Comparison of ENCODE assay signal across 12 cellular contexts in genomic region chr10:114337510-114338462, GRCh38.
DNase-seq lines count a peak whose midpoint lies in the region; ATAC-seq, FAIRE-seq and TF ChIP-seq lines count a peak whose summit lies in the region.
"Had no signal": no experiment of that assay in that cellular context is flagged by ENCODE, and none has a peak within 500 bp of the region (broad histone marks: within the 10 kb centered on the region; RNA-seq: fewer than 3 reads in every experiment).

No MANE protein-coding gene starts in this region.

- in situ Hi-C loops in G401 (cut with HindIII; ENCODE audit: low sequenced_read_pairs), result no loop called here

- H3K4me2 ChIP-seq in astrocyte (ENCODE audit: low read length), result no peak overlapping the region

- H3K9me3 ChIP-seq in astrocyte (ENCODE audit: insufficient read depth, low read depth, low read length), result no peaks in the 10 kb centered on the region
- H3K9me3 ChIP-seq: ascending aorta, BE2C had no signal

- TF ChIP-seq CTCF in astrocyte (IDR thresholded peaks at IDR 0.05; ENCODE audit: insufficient read depth, low read depth, low read length) (no peak), natural killer cell (IDR thresholded peaks at IDR 0.05) (no peak)

- H2AFZ ChIP-seq in astrocyte (ENCODE audit: low read depth, low read length), result no peak overlapping the region

- H3K4me3 Mint-ChIP-seq in astrocyte (ENCODE audit: unreplicated experiment), result no peak overlapping the region
- H3K4me3 Mint-ChIP-seq in natural killer cell, result no peak overlapping the region

- FAIRE-seq in astrocyte (lab: Jason Lieb, UNC) (no peak), HTR-8/SVneo (lab: Jason Lieb, UNC) (no peak)

- no peak overlapping the region for H3K4me3 ChIP-seq in astrocyte (ENCODE audit: insufficient read depth, low read depth, low read length)
- H3K4me3 ChIP-seq: ascending aorta had no signal

- H3K27me3 ChIP-seq in astrocyte (ENCODE audit: insufficient read depth, low read length), result peaks cover 9% of the 10 kb centered on the region
- H3K27me3 ChIP-seq: ascending aorta, BE2C had no signal

- peaks cover 23% of the 10 kb centered on the region for H3K4me1 Mint-ChIP-seq in astrocyte (ENCODE audit: low read depth, unreplicated experiment)
- H3K4me1 Mint-ChIP-seq in natural killer cell, result peaks cover 5 to 11% of the 10 kb centered on the region in 2 donors

- H3K36me3 Mint-ChIP-seq in astrocyte (ENCODE audit: low read depth, unreplicated experiment) (peaks cover 17% of the 10 kb centered on the region), natural killer cell (no peaks in the 10 kb centered on the region)

- no peaks in the 10 kb centered on the region for H3K36me3 ChIP-seq in astrocyte (ENCODE audit: insufficient read depth, low read length)
- H3K36me3 ChIP-seq: BE2C had no signal

- no peak overlapping the region for H3K27ac ChIP-seq in astrocyte (ENCODE audit: low read depth, low read length)
- H3K27ac ChIP-seq: ascending aorta had no signal

- DNase-seq in G401 (ENCODE audit: low spot score) (peak; percentile 97), astrocyte (ENCODE audit: low read depth) (peak; percentile 53), natural killer cell (no peak), hepatic stellate cell (ENCODE audit: low spot score) (no peak), HTR-8/SVneo (ENCODE audit: insufficient read length, low spot score) (no peak), epidermal melanocyte (ENCODE audit: insufficient read length, low spot score) (no peak)
- DNase-seq: activated CD4-positive, CD25-positive, alpha-beta regulatory T cell treated with anti-CD3 and anti-CD28 coated beads, Interleukin-2, amount 50 U/mL, for 72 hours; BE2C; EL had no signal

- H3K9ac ChIP-seq in astrocyte (ENCODE audit: low read length), result no peak overlapping the region

- H3K27ac Mint-ChIP-seq in astrocyte (ENCODE audit: unreplicated experiment), result no peak overlapping the region
- H3K27ac Mint-ChIP-seq in natural killer cell, result no peak overlapping the region

- ATAC-seq in GM21717 (IDR thresholded peaks at IDR 0.05; ENCODE audit: unreplicated experiment) (peak; percentile 60), natural killer cell (peak; percentile 60 to 86 (median 86)), HG02642 (IDR thresholded peaks at IDR 0.05; ENCODE audit: poor library complexity, unreplicated experiment) (no peak)

- no peaks in the 10 kb centered on the region for H3K27me3 Mint-ChIP-seq in astrocyte (ENCODE audit: low read depth, unreplicated experiment)
- H3K27me3 Mint-ChIP-seq in natural killer cell (ENCODE audit: low read depth in 2 of 2), result no peaks in the 10 kb centered on the region

- intact Hi-C loops in natural killer cell (cut with micrococcal nuclease), result no loop called here

- H3K79me2 ChIP-seq in astrocyte (ENCODE audit: insufficient read depth, low read length), result no peaks in the 10 kb centered on the region

- peaks cover 15% of the 10 kb centered on the region for H3K4me1 ChIP-seq in astrocyte (ENCODE audit: insufficient read depth, low read length)
- H3K4me1 ChIP-seq: BE2C had no signal

- H4K20me1 ChIP-seq in astrocyte (ENCODE audit: insufficient read depth, low read length), result peaks cover 4% of the 10 kb centered on the region

- H3K9me3 Mint-ChIP-seq in astrocyte (ENCODE audit: unreplicated experiment) (no peaks in the 10 kb centered on the region), natural killer cell (no peaks in the 10 kb centered on the region)

Comparison
In these comparisons a context has a peak if more than half of its experiments do, and no peak if none do; other contexts are left out.
1. DNase-seq: peak in G401 (single experiment) and astrocyte (single experiment); none in natural killer cell (single experiment), hepatic stellate cell (single experiment), HTR-8/SVneo (single experiment) and epidermal melanocyte (single experiment).